In the genomic region with DNA sequence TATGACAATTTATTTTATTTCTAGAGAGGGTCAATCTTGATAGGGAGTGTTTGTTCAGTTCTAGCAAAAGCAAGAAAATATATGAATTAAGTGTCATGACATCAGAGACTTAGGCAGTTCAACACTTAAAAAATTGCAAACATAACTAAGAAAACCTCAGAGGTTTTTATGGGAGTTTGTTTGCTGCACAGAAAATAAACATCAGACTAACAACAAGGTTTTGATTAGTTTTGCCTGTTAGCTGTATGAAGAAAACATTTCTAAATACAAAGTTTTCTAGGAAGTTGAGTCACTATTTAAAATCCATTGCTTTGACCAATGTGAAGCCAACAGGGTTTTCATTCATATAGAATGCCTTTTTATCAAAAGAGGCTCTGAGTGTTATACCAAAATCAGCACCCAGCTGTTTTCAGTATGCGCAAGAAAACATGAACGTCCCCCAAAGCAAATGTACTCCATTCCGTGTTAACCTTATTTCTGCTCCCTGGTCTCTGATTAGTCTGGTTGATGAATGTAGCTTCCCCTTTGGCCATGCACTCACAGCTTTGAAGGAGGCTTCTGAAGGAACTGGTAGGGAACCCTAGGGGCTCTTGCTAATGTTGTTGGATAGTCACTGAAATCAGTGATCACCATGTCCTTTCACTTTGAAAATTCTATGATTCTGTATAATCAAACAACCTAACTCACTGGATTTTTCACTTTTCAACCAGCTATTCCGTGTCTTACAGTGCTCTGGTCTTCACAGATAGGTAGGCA, we compare ENCODE assay signal across 11 cellular contexts.
DNase-seq lines count a peak whose midpoint lies in the region; ATAC-seq and TF ChIP-seq lines count a peak whose summit lies in the region.
"Had no signal": no experiment of that assay in that cellular context is flagged by ENCODE, and none has a peak within 500 bp of the region (broad histone marks: within the 10 kb centered on the region; RNA-seq: fewer than 3 reads in every experiment).

No MANE protein-coding gene starts in this region.

- H3K9me3 ChIP-seq in A673 (ENCODE audit: low read depth, low read length, poor library complexity, severe bottlenecking) (no peaks in the 10 kb centered on the region), Panc1 (ENCODE audit: control insufficient read depth, insufficient read depth, low read depth, low read length) (no peaks in the 10 kb centered on the region), heart left ventricle (no peaks in the 10 kb centered on the region)
- H3K9me3 ChIP-seq: Caco-2, HAP-1 had no signal

- peaks cover 12% of the 10 kb centered on the region for H3K27me3 ChIP-seq in A673 (replicated peaks; ENCODE audit: insufficient read depth, low read depth, low read length, poor library complexity)
- H3K27me3 ChIP-seq in Panc1 (ENCODE audit: control insufficient read depth, insufficient read depth, low read length), result no peaks in the 10 kb centered on the region
- no peaks in the 10 kb centered on the region for H3K27me3 ChIP-seq in heart left ventricle

- intact Hi-C loops in A673 (cut with micrococcal nuclease; ENCODE audit: unreplicated experiment), result no loop called here
- intact Hi-C loops in Panc1 (cut with micrococcal nuclease; ENCODE audit: unreplicated experiment), result no loop called here
- intact Hi-C loops in heart left ventricle (cut with DNase I), result no loop called here

- H3K4me3 ChIP-seq in A673 (ENCODE audit: low read depth, low read length, poor library complexity, severe bottlenecking) (no peak overlapping the region), Panc1 (ENCODE audit: low read depth in 2 of 2, low read length in 2 of 2) (no peak overlapping the region), heart left ventricle (no peak overlapping the region)
- H3K4me3 ChIP-seq: HAP-1 had no signal

- H3K27ac ChIP-seq in A673 (ENCODE audit: low read depth, low read length, poor library complexity, severe bottlenecking) (peak overlapping the region; percentile 32), Panc1 (ENCODE audit: low read length) (peak overlapping the region; percentile 88), heart left ventricle (peak overlapping the region in 1 of 12 donors; percentile 39)

- DNase-seq in A673 (ENCODE audit: low spot score), result no peak
- DNase-seq in Panc1 (ENCODE audit: low read depth, low spot score), result no peak
- DNase-seq in stimulated activated CD4-positive, alpha-beta T cell treated with anti-CD3 and anti-CD28 coated beads, Interleukin-2, amount 100 ng/mL, for 48 hours, result no peak
- no peak for DNase-seq in heart left ventricle
- DNase-seq in NCI-H82 (lab: John Stamatoyannopoulos, UW), result no peak
- no peak for DNase-seq in KBM-7
- DNase-seq: Caco-2; stimulated activated naive B cell treated with anti-CD40 and anti-IgM and Interleukin-4, amounts not matched to agents 10 μg/mL and 1 μg/mL and 100 μg/mL, for 72 hours had no signal

- TF ChIP-seq POLR2A in heart left ventricle (IDR thresholded peaks at IDR 0.05), result no peak

- CTCF ChIA-PET in A673 (lab: Charles Lee), result no interaction called here
- CTCF ChIA-PET in Panc1 (lab: Charles Lee), result interaction anchor here (0.6 kb wide), 1 partner anchor 258 kb away, joined by 3 read pairs; no protein-coding TSS in a partner anchor

- ATAC-seq in GM18873 (IDR thresholded peaks at IDR 0.05; ENCODE audit: low FRiP score, unreplicated experiment) (peak; percentile 10), HG02884 (IDR thresholded peaks at IDR 0.05; ENCODE audit: unreplicated experiment) (peak; percentile 12), Panc1 (no peak), heart left ventricle (no peak)

- no peak for TF ChIP-seq CTCF in A673 (conservative IDR thresholded peaks at IDR 0.05; ENCODE audit: low read depth, low read length)
- no peak for TF ChIP-seq CTCF in Panc1 (IDR thresholded peaks at IDR 0.05)
- no peak for TF ChIP-seq CTCF in heart left ventricle (IDR thresholded peaks at IDR 0.05)

- WGBS in heart left ventricle, 4 donors, result 78 to 85% (median 83%) methylated on average over 4 of the region's 4 CpGs

- H3K4me1 ChIP-seq in A673 (ENCODE audit: insufficient read depth, low read length, poor library complexity, severe bottlenecking), result peaks cover 36% of the 10 kb centered on the region
- H3K4me1 ChIP-seq in Panc1 (ENCODE audit: control insufficient read depth, insufficient read depth, low read length), result peaks cover 30% of the 10 kb centered on the region
- H3K4me1 ChIP-seq in heart left ventricle, result peaks cover 0 to 47% (median 0%) of the 10 kb centered on the region in 12 donors
- H3K4me1 ChIP-seq: Caco-2, HAP-1 had no signal

- H3K36me3 ChIP-seq in A673 (ENCODE audit: insufficient read depth, low read length, poor library complexity, severe bottlenecking) (no peaks in the 10 kb centered on the region), Panc1 (ENCODE audit: control insufficient read depth, insufficient read depth, low read length) (peaks cover 5% of the 10 kb centered on the region; the same call in 1 of the 2 replicates), heart left ventricle (peaks cover 0 to 9% (median 0%) of the 10 kb centered on the region in 9 donors)
- H3K36me3 ChIP-seq: HAP-1 had no signal

- in situ Hi-C loops in Panc1 (cut with HindIII; ENCODE audit: low pct_unique_long_range_greater_than_20kb, low sequenced_read_pairs) (no loop called here), KBM-7 (cut with MboI; ENCODE audit: low pct_unique_long_range_greater_than_20kb, low sequenced_read_pairs) (no loop called here)

- BruUV-seq in A673 (replicated peaks; lab: Mats Ljungman, UMichigan) (no TSS peak), Panc1 (replicated peaks; lab: Mats Ljungman, UMichigan) (no TSS peak)

- POLR2A ChIA-PET in A673 (lab: Charles Lee; ENCODE audit: low non-redundant PET) (no interaction called here), Panc1 (lab: Charles Lee) (no interaction called here)

Comparison
In these comparisons a context has a peak if more than half of its experiments do, and no peak if none do; other contexts are left out.
1. ATAC-seq: peak in GM18873 (single experiment) and HG02884 (single experiment); none in Panc1 (single experiment) and heart left ventricle (0 of 4).